In the genomic region with DNA sequence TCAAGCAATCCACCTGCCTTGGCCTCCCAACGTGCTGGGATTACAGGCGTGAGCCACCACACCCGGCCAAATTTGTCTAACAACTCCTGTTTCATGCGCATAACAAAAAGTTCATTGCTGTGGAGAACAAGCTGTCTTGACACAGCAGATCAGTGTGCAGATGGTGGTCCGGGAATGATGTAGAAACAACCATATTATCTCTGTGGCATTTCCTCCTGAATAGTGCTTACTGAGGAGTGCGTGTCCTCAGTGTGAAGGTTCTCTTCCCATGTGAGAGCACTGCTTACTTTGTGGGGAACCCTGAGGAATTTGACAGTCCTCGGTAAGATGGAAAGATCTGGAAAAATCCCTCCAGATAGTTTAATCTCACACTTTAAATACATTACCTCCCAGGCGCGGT, we compare ENCODE assay signal across 19 cellular contexts.
"Had no signal": no experiment of that assay in that cellular context is flagged by ENCODE, and none has a peak within 500 bp of the region (broad histone marks: within the 10 kb centered on the region; RNA-seq: fewer than 3 reads in every experiment).

No MANE protein-coding gene starts in this region.

- H3K36me3 Mint-ChIP-seq: naive thymus-derived CD8-positive, alpha-beta T cell; stimulated activated memory B cell treated with anti-CD40 and anti-IgM and Interleukin-4, amounts not matched to agents 10 μg/mL and 1 μg/mL and 100 μg/mL, for 72 hours; type B pancreatic cell had no signal

- H3K9me3 ChIP-seq: gastroesophageal sphincter, lower lobe of right lung, neutrophil, pancreas, testis, tibial artery had no signal

- H3K27ac ChIP-seq: dorsolateral prefrontal cortex, foreskin keratinocyte, neutrophil, pancreas, testis had no signal

- H3K27me3 ChIP-seq: dorsolateral prefrontal cortex, foreskin keratinocyte, gastroesophageal sphincter, neutrophil, pancreas, testis, tibial artery had no signal

- H3K9me3 Mint-ChIP-seq: naive thymus-derived CD8-positive, alpha-beta T cell; stimulated activated memory B cell treated with anti-CD40 and anti-IgM and Interleukin-4, amounts not matched to agents 10 μg/mL and 1 μg/mL and 100 μg/mL, for 72 hours; type B pancreatic cell had no signal

- H3K4me1 Mint-ChIP-seq: naive thymus-derived CD8-positive, alpha-beta T cell; stimulated activated memory B cell treated with anti-CD40 and anti-IgM and Interleukin-4, amounts not matched to agents 10 μg/mL and 1 μg/mL and 100 μg/mL, for 72 hours had no signal

- H3K27me3 Mint-ChIP-seq: type B pancreatic cell had no signal

- H3K27ac Mint-ChIP-seq: naive thymus-derived CD8-positive, alpha-beta T cell; stimulated activated memory B cell treated with anti-CD40 and anti-IgM and Interleukin-4, amounts not matched to agents 10 μg/mL and 1 μg/mL and 100 μg/mL, for 72 hours had no signal

- ATAC-seq: foreskin keratinocyte; gastroesophageal sphincter; left lobe of liver; lower lobe of right lung; naive thymus-derived CD8-positive, alpha-beta T cell; pancreas; sciatic nerve; stimulated activated memory B cell treated with anti-CD40 and anti-IgM and Interleukin-4, amounts not matched to agents 10 μg/mL and 1 μg/mL and 100 μg/mL, for 72 hours; stimulated activated naive CD8-positive, alpha-beta T cell treated with anti-CD3 and anti-CD28 coated beads, Interleukin-15, Interleukin-2, amounts not matched to agents 100 U/mL and 50 U/mL, for 24 hours had no signal

- H3K4me1 ChIP-seq: lower lobe of right lung, pancreas had no signal

- DNase-seq: central memory CD4-positive, alpha-beta T cell; dorsolateral prefrontal cortex; effector CD4-positive, alpha-beta T cell; foreskin keratinocyte; lower lobe of right lung; naive thymus-derived CD8-positive, alpha-beta T cell; pancreas; retina; stimulated activated CD4-positive, alpha-beta T cell treated with anti-CD3 and anti-CD28 coated beads, Interleukin-4, amount 100 ng/mL, for 4 hours; stimulated activated naive CD8-positive, alpha-beta T cell treated with anti-CD3 and anti-CD28 coated beads, Interleukin-15, Interleukin-2, amounts not matched to agents 100 U/mL and 50 U/mL, for 24 hours; substantia nigra; testis; tibial artery had no signal

- H3K36me3 ChIP-seq: gastroesophageal sphincter, lower lobe of right lung, neutrophil, pancreas, tibial artery had no signal

- H3K4me3 Mint-ChIP-seq: naive thymus-derived CD8-positive, alpha-beta T cell; stimulated activated memory B cell treated with anti-CD40 and anti-IgM and Interleukin-4, amounts not matched to agents 10 μg/mL and 1 μg/mL and 100 μg/mL, for 72 hours; type B pancreatic cell had no signal

- H3K4me3 ChIP-seq: dorsolateral prefrontal cortex, gastroesophageal sphincter, lower lobe of right lung, pancreas, testis, tibial artery had no signal
